Comparison of ENCODE assay signal across 19 cellular contexts in the genomic region with DNA sequence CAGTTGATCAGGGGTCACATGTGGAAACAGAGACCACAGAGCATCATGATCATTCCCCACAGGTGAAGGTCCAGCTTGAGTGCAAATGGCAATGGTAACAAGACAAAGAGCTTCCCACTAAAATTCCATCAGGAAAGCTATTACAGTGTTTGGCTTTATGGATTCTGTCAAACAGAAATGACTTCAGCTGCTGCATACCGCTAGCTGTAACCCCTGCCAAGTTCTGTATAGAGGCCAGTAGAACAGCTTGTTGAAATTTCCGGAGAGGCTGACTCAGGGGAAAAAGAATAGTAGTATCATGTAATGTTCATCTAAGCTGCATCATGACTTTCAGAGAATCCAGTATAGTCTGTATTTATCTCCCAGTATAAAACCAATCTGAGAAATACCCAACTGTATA.
A peak's percentile ranks its signal among the peaks of the same experiment; 100 is the strongest.
DNase-seq lines count a peak whose midpoint lies in the region; ATAC-seq, FAIRE-seq and TF ChIP-seq lines count a peak whose summit lies in the region.
"Had no signal": no experiment of that assay in that cellular context is flagged by ENCODE, and none has a peak within 500 bp of the region (broad histone marks: within the 10 kb centered on the region; RNA-seq: fewer than 3 reads in every experiment).

No MANE protein-coding gene starts in this region.

- TF ChIP-seq CTCF in bronchial epithelial cell (IDR thresholded peaks at IDR 0.05; ENCODE audit: insufficient read depth, low read length, severe bottlenecking) = no peak
- TF ChIP-seq CTCF in keratinocyte (optimal IDR thresholded peaks at IDR 0.05 in 1 of 3, IDR thresholded peaks at IDR 0.05 in 1 of 3, conservative IDR thresholded peaks at IDR 0.05 in 1 of 3; ENCODE audit: extremely low read depth in 1 of 3, insufficient read depth in 2 of 3, low read length in 3 of 3) = no peak
- no peak for TF ChIP-seq CTCF in suprapubic skin (IDR thresholded peaks at IDR 0.05)
- no peak for TF ChIP-seq CTCF in esophagus muscularis mucosa (IDR thresholded peaks at IDR 0.05)

- H2AFZ ChIP-seq in keratinocyte (ENCODE audit: control insufficient read depth, low read length) = no peak overlapping the region

- H3K4me1 ChIP-seq in keratinocyte (ENCODE audit: control insufficient read depth, extremely low read depth, insufficient read depth, low read length) (peaks cover 13% of the 10 kb centered on the region), suprapubic skin (no peaks in the 10 kb centered on the region), esophagus muscularis mucosa (no peaks in the 10 kb centered on the region)
- H3K4me1 ChIP-seq: prostate gland had no signal

- H3K9me3 ChIP-seq in MG63 (peaks cover 2% of the 10 kb centered on the region; the same call in 1 of the 2 replicates), keratinocyte (ENCODE audit: control insufficient read depth, low read depth, low read length) (no peaks in the 10 kb centered on the region), suprapubic skin (no peaks in the 10 kb centered on the region), esophagus muscularis mucosa (no peaks in the 10 kb centered on the region)
- H3K9me3 ChIP-seq: BE2C, mucosa of descending colon, prostate gland had no signal

- DNase-seq in AG08395 (ENCODE audit: low spot score) = peak; percentile 13
- peak; percentile 74 for DNase-seq in MG63
- DNase-seq in bronchial epithelial cell (ENCODE audit: low read depth) = peak; percentile 60
- DNase-seq in keratinocyte (ENCODE audit: low read depth, low spot score) = no peak
- no peak for DNase-seq in HuH-7 (ENCODE audit: low spot score)
- DNase-seq in suprapubic skin (ENCODE audit: low spot score in 2 of 2) = no peak
- no peak for DNase-seq in esophagus muscularis mucosa (ENCODE audit: extremely low spot score)
- DNase-seq: activated CD4-positive, alpha-beta T cell treated with anti-CD3 and anti-CD28 coated beads, Interleukin-2, amount 50 U/mL, for 1 hour; aorta; BE2C; DMS79 treated with DMSO at 0.1 percent for 48 hours; H9; mucosa of descending colon; stimulated activated CD4-positive, alpha-beta T cell treated with anti-CD3 and anti-CD28 coated beads, Interleukin-4, amount 100 ng/mL, for 1 hour; T-helper 2 cell had no signal

- ATAC-seq in GM19328 (IDR thresholded peaks at IDR 0.05; ENCODE audit: unreplicated experiment) = no peak
- ATAC-seq: mucosa of descending colon; stimulated activated effector memory CD8-positive, alpha-beta T cell treated with anti-CD3 and anti-CD28 coated beads, Interleukin-12 subunit alpha, Interleukin-12 subunit beta, amount 100 ng/mL, for 72 hours had no signal

- H3K79me2 ChIP-seq in keratinocyte (ENCODE audit: control insufficient read depth, insufficient read depth, low read length) = no peaks in the 10 kb centered on the region

- H3K4me3 ChIP-seq in MG63 = no peak overlapping the region
- no peak overlapping the region for H3K4me3 ChIP-seq in bronchial epithelial cell (ENCODE audit: low read depth, low read length)
- no peak overlapping the region for H3K4me3 ChIP-seq in keratinocyte (ENCODE audit: control insufficient read depth in 2 of 3, extremely low read depth in 1 of 3, insufficient read depth in 2 of 3, low read depth in 1 of 3, low read length in 3 of 3)
- H3K4me3 ChIP-seq in suprapubic skin = no peak overlapping the region
- no peak overlapping the region for H3K4me3 ChIP-seq in esophagus muscularis mucosa
- H3K4me3 ChIP-seq: mucosa of descending colon, prostate gland had no signal

- H3K27me3 ChIP-seq in MG63 (no peaks in the 10 kb centered on the region), bronchial epithelial cell (ENCODE audit: control insufficient read depth, insufficient read depth, low read length) (no peaks in the 10 kb centered on the region), keratinocyte (ENCODE audit: control insufficient read depth, extremely low read depth, insufficient read depth, low read length) (no peaks in the 10 kb centered on the region), suprapubic skin (no peaks in the 10 kb centered on the region), esophagus muscularis mucosa (no peaks in the 10 kb centered on the region)
- H3K27me3 ChIP-seq: BE2C had no signal

- dilution Hi-C loops in keratinocyte (cut with MboI; ENCODE audit: extremely low pct_ligation_motif_present, low sequenced_read_pairs) = no loop called here

- no peaks in the 10 kb centered on the region for H3K9me1 ChIP-seq in keratinocyte (ENCODE audit: control insufficient read depth, extremely low read depth, insufficient read depth, low read length)

- intact Hi-C loops in esophagus muscularis mucosa (cut with DNase I) = no loop called here

- no peaks in the 10 kb centered on the region for H4K20me1 ChIP-seq in keratinocyte (ENCODE audit: control insufficient read depth, extremely low read depth, insufficient read depth, low read length)

- H3K27ac ChIP-seq in keratinocyte (ENCODE audit: control insufficient read depth, insufficient read depth, low read length) (no peak overlapping the region), suprapubic skin (no peak overlapping the region), esophagus muscularis mucosa (replicated peaks in 1 of 4) (no peak overlapping the region)
- H3K27ac ChIP-seq: prostate gland had no signal

- 30% methylated on average over 2 of the region's 2 CpGs for WGBS in suprapubic skin
- WGBS in esophagus muscularis mucosa = 13% methylated on average over 2 of the region's 2 CpGs

- FAIRE-seq in bronchial epithelial cell (lab: Jason Lieb, UNC) = no peak
- peak; percentile 81 for FAIRE-seq in keratinocyte (lab: Jason Lieb, UNC)
- FAIRE-seq: GM12891 had no signal

- H3K9ac ChIP-seq in keratinocyte (ENCODE audit: control insufficient read depth, extremely low read depth, insufficient read depth, low read length) = no peak overlapping the region

- no peak for TF ChIP-seq EP300 in suprapubic skin (IDR thresholded peaks at IDR 0.05)
- TF ChIP-seq EP300 in esophagus muscularis mucosa (IDR thresholded peaks at IDR 0.05) = no peak

- no peak overlapping the region for H3K4me2 ChIP-seq in keratinocyte (ENCODE audit: control insufficient read depth, extremely low read depth, insufficient read depth, low read depth, low read length)

- no peaks in the 10 kb centered on the region for H3K36me3 ChIP-seq in MG63
- no peaks in the 10 kb centered on the region for H3K36me3 ChIP-seq in bronchial epithelial cell (ENCODE audit: control insufficient read depth, insufficient read depth, low read length)
- no peaks in the 10 kb centered on the region for H3K36me3 ChIP-seq in keratinocyte (ENCODE audit: control insufficient read depth in 2 of 2, extremely low read depth in 1 of 2, insufficient read depth in 2 of 2, low read length in 2 of 2)
- no peaks in the 10 kb centered on the region for H3K36me3 ChIP-seq in suprapubic skin
- H3K36me3 ChIP-seq in esophagus muscularis mucosa = no peaks in the 10 kb centered on the region
- H3K36me3 ChIP-seq: BE2C, prostate gland had no signal

- TF ChIP-seq POLR2A in suprapubic skin (IDR thresholded peaks at IDR 0.05) (no peak), esophagus muscularis mucosa (IDR thresholded peaks at IDR 0.05; ENCODE audit: low read depth) (no peak)

Comparison
In these comparisons a context has a peak if more than half of its experiments do, and no peak if none do; other contexts are left out.
1. DNase-seq: peak in AG08395 (single experiment), MG63 (single experiment) and bronchial epithelial cell (single experiment); none in keratinocyte (single experiment), HuH-7 (single experiment), suprapubic skin (0 of 2) and esophagus muscularis mucosa (single experiment).